9 cellular contexts compared by ENCODE assay signal in the genomic region with DNA sequence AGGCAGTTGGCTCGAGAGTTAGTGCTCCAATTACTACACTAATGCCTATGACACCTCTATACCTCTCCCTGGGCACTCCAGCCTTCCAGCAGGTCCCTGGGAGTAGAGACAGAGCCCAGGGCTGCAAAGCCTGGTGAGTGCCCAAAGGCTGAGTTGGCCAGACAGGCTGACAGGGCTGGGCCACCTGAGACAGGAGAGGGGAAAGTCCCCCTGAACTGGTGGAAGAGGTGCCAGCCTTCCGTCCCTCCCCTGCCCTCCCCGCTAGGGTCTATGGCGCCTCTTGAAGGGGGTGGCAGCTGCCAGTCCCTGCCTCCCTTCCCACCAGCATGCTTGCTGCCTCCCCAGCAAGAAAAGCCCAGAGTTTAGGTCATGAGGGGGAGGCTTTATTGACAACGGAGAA. TPM values are rescaled to one million over a fixed set of nuclear protein-coding genes. Genes with fewer than 3 reads are reported as not detected.
"Had no signal": no experiment of that assay in that cellular context is flagged by ENCODE, and none has a peak within 500 bp of the region (broad histone marks: within the 10 kb centered on the region; RNA-seq: fewer than 3 reads in every experiment).

No MANE protein-coding gene starts in this region.

- H3K36me3 ChIP-seq: transverse colon had no signal

- H3K27ac ChIP-seq: transverse colon had no signal

- H3K36me3 Mint-ChIP-seq: activated CD4-positive, alpha-beta memory T cell treated with anti-CD3 and anti-CD28 coated beads for 36 hours; natural killer cell treated with Interleukin-12 subunit alpha and Interleukin-12 subunit beta and Interleukin-15 and Interleukin-18, amount 100 ng/mL, for 72 hours had no signal

- DNase-seq: activated CD4-positive, alpha-beta memory T cell treated with anti-CD3 and anti-CD28 coated beads for 36 hours; activated CD4-positive, alpha-beta T cell treated with anti-CD3 and anti-CD28 coated beads for 1 hour; left colon; stimulated activated CD4-positive, alpha-beta T cell treated with anti-CD3 and anti-CD28 coated beads, Interleukin-15, amount 100 ng/mL, for 24 hours; stimulated activated CD4-positive, alpha-beta T cell treated with anti-CD3 and anti-CD28 coated beads, Interleukin-4, amount 100 ng/mL, for 24 hours; T-helper 9 cell; transverse colon had no signal

- H3K4me3 ChIP-seq: transverse colon had no signal

- ATAC-seq: left colon; natural killer cell treated with Interleukin-12 subunit alpha and Interleukin-12 subunit beta and Interleukin-15 and Interleukin-18, amount 100 ng/mL, for 72 hours had no signal

- H3K9me3 ChIP-seq: transverse colon had no signal

- H3K27me3 ChIP-seq: transverse colon had no signal

- H3K4me3 Mint-ChIP-seq: activated CD4-positive, alpha-beta memory T cell treated with anti-CD3 and anti-CD28 coated beads for 36 hours; natural killer cell treated with Interleukin-12 subunit alpha and Interleukin-12 subunit beta and Interleukin-15 and Interleukin-18, amount 100 ng/mL, for 72 hours had no signal

- H3K9me3 Mint-ChIP-seq: activated CD4-positive, alpha-beta memory T cell treated with anti-CD3 and anti-CD28 coated beads for 36 hours; natural killer cell treated with Interleukin-12 subunit alpha and Interleukin-12 subunit beta and Interleukin-15 and Interleukin-18, amount 100 ng/mL, for 72 hours had no signal

- H3K27ac Mint-ChIP-seq: activated CD4-positive, alpha-beta memory T cell treated with anti-CD3 and anti-CD28 coated beads for 36 hours; natural killer cell treated with Interleukin-12 subunit alpha and Interleukin-12 subunit beta and Interleukin-15 and Interleukin-18, amount 100 ng/mL, for 72 hours had no signal

RNA-seq across cellular contexts. Expression of a gene that starts 3.0 kb away (rescaled TPM):
- total RNA-seq: SK-MEL-5 had no signal
